34 cellular contexts compared by ENCODE assay signal in genomic region chr10:61115874-61116273, GRCh38.
"Had no signal": no experiment of that assay in that cellular context is flagged by ENCODE, and none has a peak within 500 bp of the region (broad histone marks: within the 10 kb centered on the region; RNA-seq: fewer than 3 reads in every experiment).

No MANE protein-coding gene starts in this region.

- H3K9me3 Mint-ChIP-seq: activated B cell treated with CpG ODN at 0.5 μM for 24 hours; activated CD4-positive, alpha-beta memory T cell treated with anti-CD3 and anti-CD28 coated beads for 36 hours; activated CD4-positive, alpha-beta T cell treated with anti-CD3 and anti-CD28 coated beads, Interleukin-2, amount 10 ng/mL, durations not matched to agents 24 days and 14 days; activated CD8-positive, alpha-beta T cell treated with anti-CD3 and anti-CD28 coated beads for 36 hours; activated naive CD4-positive, alpha-beta T cell treated with anti-CD3 and anti-CD28 coated beads for 36 hours; activated naive CD4-positive, alpha-beta T cell treated with anti-CD3 and anti-CD28 coated beads, Interleukin-2, amount 50 U/mL, for 72 hours; activated naive CD8-positive, alpha-beta T cell treated with anti-CD3 and anti-CD28 coated beads for 36 hours; activated T-helper 2 cell treated with anti-CD3 and anti-CD28 coated beads, Interferon-gamma antibody, Interleukin-2, Interleukin-4, amounts not matched to agents 10 μg/mL and 5 μg/mL and 100 μg/mL, durations not matched to agents 14 hours and 24 hours and 36 hours; T-helper 1 cell treated with Interleukin-12 subunit alpha and Interleukin-12 subunit beta and Interleukin-4 antibody, amounts not matched to agents 30 μg/mL and 1 μg/mL, for 36 hours; T-helper 2 cell treated with Interferon-gamma antibody and Interleukin-4, amounts not matched to agents 5 μg/mL and 100 μg/mL, for 36 hours had no signal

- H3K27me3 Mint-ChIP-seq: activated B cell treated with CpG ODN at 0.5 μM for 24 hours; activated CD8-positive, alpha-beta T cell treated with anti-CD3 and anti-CD28 coated beads for 36 hours; activated naive CD8-positive, alpha-beta T cell treated with anti-CD3 and anti-CD28 coated beads for 36 hours had no signal

- DNase-seq: activated B cell treated with CpG ODN at 0.5 μM for 24 hours; activated CD4-positive, alpha-beta memory T cell treated with anti-CD3 and anti-CD28 coated beads for 36 hours; activated CD4-positive, alpha-beta T cell treated with anti-CD3 and anti-CD28 coated beads for 4 hours; activated CD4-positive, alpha-beta T cell treated with anti-CD3 and anti-CD28 coated beads, Interleukin-2, amount 10 ng/mL, durations not matched to agents 24 days and 14 days; activated CD4-positive, alpha-beta T cell treated with anti-CD3 and anti-CD28 coated beads, Interleukin-2, amount 50 U/mL, for 1 hour; activated CD4-positive, alpha-beta T cell treated with anti-CD3 and anti-CD28 coated beads, Interleukin-2, amount 50 U/mL, for 4 hours; activated CD4-positive, CD25-positive, alpha-beta regulatory T cell treated with anti-CD3 and anti-CD28 coated beads, Interleukin-2, amount 50 U/mL, for 72 hours; activated CD8-positive, alpha-beta memory T cell treated with anti-CD3 and anti-CD28 coated beads, Interleukin-2, amount 50 U/mL, for 4 hours; activated CD8-positive, alpha-beta T cell treated with anti-CD3 and anti-CD28 coated beads for 36 hours; activated effector memory CD4-positive, alpha-beta T cell treated with Interleukin-2 at 50 U/mL for 16 hours; activated gamma-delta T cell treated with Interleukin-2 at 50 U/mL for 16 hours; activated naive CD4-positive, alpha-beta T cell; activated naive CD4-positive, alpha-beta T cell treated with anti-CD3 and anti-CD28 coated beads for 36 hours; activated naive CD4-positive, alpha-beta T cell treated with anti-CD3 and anti-CD28 coated beads, Interleukin-2, amount 50 U/mL, for 16 hours; activated naive CD8-positive, alpha-beta T cell treated with anti-CD3 and anti-CD28 coated beads for 36 hours; activated T-cell treated with anti-CD3 and anti-CD28 coated beads for 4 hours; activated T-cell treated with anti-CD3 and anti-CD28 coated beads, Interleukin-2, amount 50 U/mL, for 1 hour; activated T-cell treated with anti-CD3 and anti-CD28 coated beads, Interleukin-2, amount 50 U/mL, for 48 hours; adrenal gland; amniotic stem cell; aorta; body of pancreas; brain microvascular endothelial cell; central memory CD4-positive, alpha-beta T cell; T-helper 2 cell; T-helper 9 cell had no signal

- H3K27me3 ChIP-seq: adrenal gland, body of pancreas, brain microvascular endothelial cell, breast epithelium had no signal

- H3K36me3 Mint-ChIP-seq: activated CD4-positive, alpha-beta memory T cell treated with anti-CD3 and anti-CD28 coated beads for 36 hours; activated naive CD4-positive, alpha-beta T cell treated with anti-CD3 and anti-CD28 coated beads, Interleukin-2, amount 50 U/mL, for 72 hours; activated naive CD8-positive, alpha-beta T cell treated with anti-CD3 and anti-CD28 coated beads for 36 hours had no signal

- H3K4me1 ChIP-seq: adrenal gland, body of pancreas, breast epithelium had no signal

- H3K4me1 Mint-ChIP-seq: activated CD4-positive, alpha-beta T cell treated with anti-CD3 and anti-CD28 coated beads, Interleukin-2, amount 10 ng/mL, durations not matched to agents 24 days and 14 days; activated naive CD8-positive, alpha-beta T cell treated with anti-CD3 and anti-CD28 coated beads for 36 hours had no signal

- H3K36me3 ChIP-seq: adrenal gland, brain microvascular endothelial cell, breast epithelium had no signal

- H3K27ac Mint-ChIP-seq: activated B cell treated with CpG ODN at 0.5 μM for 24 hours; activated CD4-positive, alpha-beta memory T cell treated with anti-CD3 and anti-CD28 coated beads for 36 hours; activated CD4-positive, alpha-beta T cell treated with anti-CD3 and anti-CD28 coated beads, Interleukin-2, amount 10 ng/mL, durations not matched to agents 24 days and 14 days; activated CD8-positive, alpha-beta T cell treated with anti-CD3 and anti-CD28 coated beads for 36 hours; activated naive CD4-positive, alpha-beta T cell treated with anti-CD3 and anti-CD28 coated beads for 36 hours; activated naive CD4-positive, alpha-beta T cell treated with anti-CD3 and anti-CD28 coated beads, Interleukin-2, amount 50 U/mL, for 72 hours; activated naive CD8-positive, alpha-beta T cell treated with anti-CD3 and anti-CD28 coated beads for 36 hours; activated T-helper 2 cell treated with anti-CD3 and anti-CD28 coated beads, Interferon-gamma antibody, Interleukin-2, Interleukin-4, amounts not matched to agents 10 μg/mL and 5 μg/mL and 100 μg/mL, durations not matched to agents 14 hours and 24 hours and 36 hours; T-helper 1 cell treated with Interleukin-12 subunit alpha and Interleukin-12 subunit beta and Interleukin-4 antibody, amounts not matched to agents 30 μg/mL and 1 μg/mL, for 36 hours; T-helper 2 cell treated with Interferon-gamma antibody and Interleukin-4, amounts not matched to agents 5 μg/mL and 100 μg/mL, for 36 hours had no signal

- FAIRE-seq: colon, TTC549 had no signal

- H3K9me3 ChIP-seq: adrenal gland, body of pancreas, breast epithelium had no signal

- H3K27ac ChIP-seq: adrenal gland, body of pancreas, brain microvascular endothelial cell, breast epithelium, VCaP had no signal

- H3K4me3 ChIP-seq: adrenal gland, body of pancreas, breast epithelium had no signal

- ATAC-seq: activated CD8-positive, alpha-beta T cell treated with anti-CD3 and anti-CD28 coated beads for 36 hours; activated naive CD4-positive, alpha-beta T cell treated with anti-CD3 and anti-CD28 coated beads, Interleukin-2, amount 50 U/mL, for 72 hours; body of pancreas had no signal

- H3K4me3 Mint-ChIP-seq: activated B cell treated with CpG ODN at 0.5 μM for 24 hours; activated CD4-positive, alpha-beta memory T cell treated with anti-CD3 and anti-CD28 coated beads for 36 hours; activated CD4-positive, alpha-beta T cell treated with anti-CD3 and anti-CD28 coated beads, Interleukin-2, amount 10 ng/mL, durations not matched to agents 24 days and 14 days; activated CD8-positive, alpha-beta T cell treated with anti-CD3 and anti-CD28 coated beads for 36 hours; activated naive CD4-positive, alpha-beta T cell treated with anti-CD3 and anti-CD28 coated beads for 36 hours; activated naive CD8-positive, alpha-beta T cell treated with anti-CD3 and anti-CD28 coated beads for 36 hours; T-helper 1 cell treated with Interleukin-12 subunit alpha and Interleukin-12 subunit beta and Interleukin-4 antibody, amounts not matched to agents 30 μg/mL and 1 μg/mL, for 36 hours; T-helper 2 cell treated with Interferon-gamma antibody and Interleukin-4, amounts not matched to agents 5 μg/mL and 100 μg/mL, for 36 hours had no signal
